ENCODE assay signal across 8 cellular contexts in the genomic region with DNA sequence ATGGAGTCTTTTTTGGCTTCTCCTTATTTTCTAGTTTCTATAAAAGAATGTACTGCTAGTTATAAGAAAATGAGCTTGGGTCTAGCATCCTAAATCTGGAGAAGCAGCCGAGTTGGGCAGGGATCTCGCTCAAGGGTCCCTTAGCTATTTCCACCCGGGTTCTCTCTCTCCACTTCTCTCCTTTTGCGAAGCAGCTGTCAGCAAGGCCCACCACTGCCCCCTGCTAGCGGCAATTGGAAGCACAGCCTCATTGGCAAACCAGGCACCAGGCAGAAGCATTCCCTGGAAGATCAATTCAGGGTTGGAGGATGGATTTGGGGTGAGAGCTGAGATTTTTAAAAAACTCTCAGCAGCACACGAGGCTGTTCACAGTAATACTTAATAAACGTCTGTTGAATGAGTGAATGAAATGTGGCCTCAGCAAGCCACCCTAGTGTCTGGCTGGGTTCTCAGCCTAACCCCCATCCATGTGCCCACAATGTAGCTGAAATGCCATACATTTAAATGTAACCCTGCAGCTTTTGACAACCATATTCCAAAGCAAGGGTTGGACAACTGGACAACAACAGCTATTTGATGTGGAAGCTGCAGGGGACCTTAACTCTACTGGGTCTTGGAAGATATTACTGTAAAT. TPM values are rescaled to one million over a fixed set of nuclear protein-coding genes. Genes with fewer than 3 reads are reported as not detected.
DNase-seq lines count a peak whose midpoint lies in the region; ATAC-seq, FAIRE-seq and TF ChIP-seq lines count a peak whose summit lies in the region.

No MANE protein-coding gene starts in this region.

- TF ChIP-seq POLR2A in breast epithelium (IDR thresholded peaks at IDR 0.05), result no peak

- H2AFZ ChIP-seq in GM23338 (no peak overlapping the region), keratinocyte (ENCODE audit: control insufficient read depth, low read length) (no peak overlapping the region)

- peak overlapping the region in 1 of 3 donors; percentile 26 for H3K27ac Mint-ChIP-seq in CD4-positive, CD25-positive, alpha-beta regulatory T cell
- no peak overlapping the region for H3K27ac Mint-ChIP-seq in GM23338
- peak overlapping the region; percentile 12 for H3K27ac Mint-ChIP-seq in activated B cell treated with CpG ODN at 0.5 μM for 24 hours

- H3F3A ChIP-seq in GM23338 (replicated peaks; ENCODE audit: low read depth), result no peaks in the 10 kb centered on the region

- no peaks in the 10 kb centered on the region for H3K9me3 ChIP-seq in CD4-positive, CD25-positive, alpha-beta regulatory T cell (ENCODE audit: control insufficient read depth in 2 of 2, low read length in 2 of 2)
- no peaks in the 10 kb centered on the region for H3K9me3 ChIP-seq in breast epithelium
- H3K9me3 ChIP-seq in keratinocyte (ENCODE audit: control insufficient read depth, low read depth, low read length), result no peaks in the 10 kb centered on the region

- H3K9me1 ChIP-seq in keratinocyte (ENCODE audit: control insufficient read depth, extremely low read depth, insufficient read depth, low read length), result no peaks in the 10 kb centered on the region

- POLR2A ChIA-PET in activated B cell treated with CpG ODN at 0.5 μM for 24 hours (lab: Charles Lee), result interaction anchor here (0.6 to 3.7 kb wide), 20 partner anchors 10 to 137 kb away, joined by 3 to 30 read pairs (median 4); no protein-coding TSS in a partner anchor

- H3K36me3 ChIP-seq in CD4-positive, CD25-positive, alpha-beta regulatory T cell (ENCODE audit: control insufficient read depth, insufficient read depth, low read length), result peaks cover 88% of the 10 kb centered on the region
- no peaks in the 10 kb centered on the region for H3K36me3 ChIP-seq in GM23338 (ENCODE audit: insufficient read depth)
- H3K36me3 ChIP-seq in breast epithelium, result no peaks in the 10 kb centered on the region
- H3K36me3 ChIP-seq in keratinocyte (ENCODE audit: control insufficient read depth in 2 of 2, extremely low read depth in 1 of 2, insufficient read depth in 2 of 2, low read length in 2 of 2), result no peaks in the 10 kb centered on the region

- TF ChIP-seq CTCF in GM23338 (conservative IDR thresholded peaks at IDR 0.05; ENCODE audit: low read depth in 2 of 2) (peak; percentile 96 to 97), activated B cell treated with CpG ODN at 0.5 μM for 24 hours (IDR thresholded peaks at IDR 0.05) (peak; percentile 78), breast epithelium (IDR thresholded peaks at IDR 0.05) (peak; percentile 63 to 90 (median 88)), keratinocyte (optimal IDR thresholded peaks at IDR 0.05 in 1 of 3, IDR thresholded peaks at IDR 0.05 in 1 of 3, conservative IDR thresholded peaks at IDR 0.05 in 1 of 3; ENCODE audit: extremely low read depth in 1 of 3, insufficient read depth in 2 of 3, low read length in 3 of 3) (peak; percentile 94 to 96 (median 95))

- H3K4me1 ChIP-seq in CD4-positive, CD25-positive, alpha-beta regulatory T cell (ENCODE audit: control insufficient read depth, insufficient read depth, low read length, poor library complexity, severe bottlenecking), result peaks cover 3% of the 10 kb centered on the region
- H3K4me1 ChIP-seq in GM23338 (ENCODE audit: insufficient read depth) (no peaks in the 10 kb centered on the region), breast epithelium (no peaks in the 10 kb centered on the region), keratinocyte (ENCODE audit: control insufficient read depth, extremely low read depth, insufficient read depth, low read length) (no peaks in the 10 kb centered on the region)

- peaks cover 5 to 10% (median 10%) of the 10 kb centered on the region in 4 donors for H3K4me1 Mint-ChIP-seq in CD4-positive, CD25-positive, alpha-beta regulatory T cell
- H3K4me1 Mint-ChIP-seq in GM23338 (peaks cover 3% of the 10 kb centered on the region; the same call in 2 of the 3 replicates), activated B cell treated with CpG ODN at 0.5 μM for 24 hours (peaks cover 26% of the 10 kb centered on the region)

- H3K27me3 ChIP-seq in CD4-positive, CD25-positive, alpha-beta regulatory T cell (ENCODE audit: control insufficient read depth, insufficient read depth, low read length), result no peaks in the 10 kb centered on the region
- H3K27me3 ChIP-seq in GM23338 (ENCODE audit: insufficient read depth) (no peaks in the 10 kb centered on the region), breast epithelium (no peaks in the 10 kb centered on the region), keratinocyte (ENCODE audit: control insufficient read depth, extremely low read depth, insufficient read depth, low read length) (no peaks in the 10 kb centered on the region)

- H3K79me2 ChIP-seq in GM23338 (replicated peaks; ENCODE audit: insufficient read depth) (no peaks in the 10 kb centered on the region), keratinocyte (ENCODE audit: control insufficient read depth, insufficient read depth, low read length) (no peaks in the 10 kb centered on the region)

- CTCF ChIA-PET in activated B cell treated with CpG ODN at 0.5 μM for 24 hours (lab: Charles Lee), result interaction anchor here (0.6 to 16.6 kb wide), 50 partner anchors 10 to 415 kb away, joined by 3 to 625 read pairs (median 5); a partner anchor contains a TSS

- no peak overlapping the region for H3K4me3 ChIP-seq in CD4-positive, CD25-positive, alpha-beta regulatory T cell (ENCODE audit: low read depth, low read length)
- H3K4me3 ChIP-seq in GM23338 (no peak overlapping the region), breast epithelium (no peak overlapping the region), keratinocyte (ENCODE audit: control insufficient read depth in 2 of 3, extremely low read depth in 1 of 3, insufficient read depth in 2 of 3, low read depth in 1 of 3, low read length in 3 of 3) (no peak overlapping the region)

- peak; percentile 67 for FAIRE-seq in keratinocyte (lab: Jason Lieb, UNC)

- peak; percentile 69 to 71 for ATAC-seq in CD4-positive, CD25-positive, alpha-beta regulatory T cell (ENCODE audit: low read depth in 2 of 2)
- ATAC-seq in GM23338, result peak; percentile 83
- peak; percentile 80 for ATAC-seq in activated B cell treated with CpG ODN at 0.5 μM for 24 hours (ENCODE audit: low read depth)
- no peak for ATAC-seq in GM18858 (IDR thresholded peaks at IDR 0.05; ENCODE audit: unreplicated experiment)

- H3K9me2 ChIP-seq in GM23338 (ENCODE audit: insufficient read depth), result no peaks in the 10 kb centered on the region

- DNase-seq in CD4-positive, CD25-positive, alpha-beta regulatory T cell, result peak; percentile 58 to 68 (median 61)
- DNase-seq in GM23338 (ENCODE audit: low spot score) (peak; percentile 84), NCI-H2029 (lab: John Stamatoyannopoulos, UW) (peak; percentile 43), activated B cell treated with CpG ODN at 0.5 μM for 24 hours (peak; percentile 70), breast epithelium (ENCODE audit: low spot score in 2 of 2) (peak; percentile 61 to 79), keratinocyte (ENCODE audit: low read depth, low spot score) (peak; percentile 33)
- peak; percentile 72 to 74 for DNase-seq in stimulated activated CD4-positive, alpha-beta T cell treated with anti-CD3 and anti-CD28 coated beads, Interleukin-1b, Interleukin-23, amount 100 ng/mL, for 4 hours (ENCODE audit: low read depth in 2 of 2)

- H3K4me2 ChIP-seq in GM23338, result no peak overlapping the region
- H3K4me2 ChIP-seq in keratinocyte (ENCODE audit: control insufficient read depth, extremely low read depth, insufficient read depth, low read depth, low read length), result no peak overlapping the region

- H3K9ac ChIP-seq in keratinocyte (ENCODE audit: control insufficient read depth, extremely low read depth, insufficient read depth, low read length), result no peak overlapping the region

- H3K27ac ChIP-seq in CD4-positive, CD25-positive, alpha-beta regulatory T cell (ENCODE audit: insufficient read depth, low read length, poor library complexity, severe bottlenecking), result no peak overlapping the region
- no peak overlapping the region for H3K27ac ChIP-seq in GM23338 (ENCODE audit: low read depth)
- H3K27ac ChIP-seq in breast epithelium, result no peak overlapping the region
- H3K27ac ChIP-seq in keratinocyte (ENCODE audit: control insufficient read depth, insufficient read depth, low read length), result no peak overlapping the region

- H3K4me3 Mint-ChIP-seq in CD4-positive, CD25-positive, alpha-beta regulatory T cell, result no peak overlapping the region
- H3K4me3 Mint-ChIP-seq in GM23338 (no peak overlapping the region), activated B cell treated with CpG ODN at 0.5 μM for 24 hours (no peak overlapping the region)

- dilution Hi-C loops in keratinocyte (cut with MboI; ENCODE audit: extremely low pct_ligation_motif_present, low sequenced_read_pairs), result no loop called here

- H3K27me3 Mint-ChIP-seq in CD4-positive, CD25-positive, alpha-beta regulatory T cell, result no peaks in the 10 kb centered on the region
- peaks cover 7% of the 10 kb centered on the region for H3K27me3 Mint-ChIP-seq in GM23338 (ENCODE audit: insufficient read depth, low read depth, poor library complexity)
- no peaks in the 10 kb centered on the region for H3K27me3 Mint-ChIP-seq in activated B cell treated with CpG ODN at 0.5 μM for 24 hours

- intact Hi-C loops in activated B cell treated with CpG ODN at 0.5 μM for 24 hours (cut with micrococcal nuclease) (loop anchor here (1.0 kb wide), 8 partner anchors 9 to 314 kb away; no protein-coding TSS in a partner anchor), breast epithelium (cut with DNase I; ENCODE audit: low total_unique reads) (no loop called here)

- no peaks in the 10 kb centered on the region for H3K9me3 Mint-ChIP-seq in CD4-positive, CD25-positive, alpha-beta regulatory T cell
- H3K9me3 Mint-ChIP-seq in GM23338 (no peaks in the 10 kb centered on the region), activated B cell treated with CpG ODN at 0.5 μM for 24 hours (no peaks in the 10 kb centered on the region)

- H4K20me1 ChIP-seq in GM23338 (replicated peaks; ENCODE audit: insufficient read depth) (no peaks in the 10 kb centered on the region), keratinocyte (ENCODE audit: control insufficient read depth, extremely low read depth, insufficient read depth, low read length) (no peaks in the 10 kb centered on the region)

- H3K36me3 Mint-ChIP-seq in CD4-positive, CD25-positive, alpha-beta regulatory T cell, result peaks cover 43% of the 10 kb centered on the region
- H3K36me3 Mint-ChIP-seq in GM23338 (ENCODE audit: low read depth), result peaks cover 6% of the 10 kb centered on the region; the same call in 2 of the 3 replicates
- H3K36me3 Mint-ChIP-seq in activated B cell treated with CpG ODN at 0.5 μM for 24 hours (ENCODE audit: low read depth), result peaks cover 80% of the 10 kb centered on the region

RNA-seq across cellular contexts. Expression of a gene that starts 34.6 kb away (rescaled TPM):
- 259 TPM for total RNA-seq in CD4-positive, CD25-positive, alpha-beta regulatory T cell
- 10 to 100 TPM; 46.9 to 71.5 (median 59.8) TPM for polyA plus RNA-seq in CD4-positive, CD25-positive, alpha-beta regulatory T cell
- total RNA-seq in GM23338 (2014; rRNA removed; shearing (Covaris generic)), result 29.6 and 35.8 TPM in 2 replicates
- polyA plus RNA-seq in GM23338 (2016; fragmentation: Nextera tagmentation; extraction: Ambion mirVana) (10.3 and 12.2 TPM in 2 replicates), keratinocyte (43.4 to 98.3 TPM (median 47.9 TPM) in 3 replicates)
- total RNA-seq in activated B cell treated with CpG ODN at 0.5 μM for 24 hours (506 and 512 TPM in 2 replicates), breast epithelium (100 to 1,000 TPM in 1 of 3 donors, 10 to 100 TPM in 2; 65.3 to 221 (median 91.8) TPM)
- 188 TPM for polyA plus RNA-seq in keratinocyte (2011; ENCODE audit: low read depth)
- polyA plus RNA-seq in keratinocyte (2011; cell fraction: cytosol; rRNA removed), result 71.4 and 109 TPM in 2 replicates
- polyA plus RNA-seq in keratinocyte (2011; cell fraction: nucleus; rRNA removed), result 67.6 and 70.0 TPM in 2 replicates
- polyA plus RNA-seq in keratinocyte (2012; ENCODE audit: low replicate concordance), result 63.7 and 120 TPM in 2 replicates
- 82.8 to 116 TPM (median 88.8 TPM) in 3 replicates for polyA minus RNA-seq in keratinocyte
- polyA minus RNA-seq in keratinocyte (2011; cell fraction: cytosol; rRNA and poly(A)+ RNA removed), result 146 TPM
- 54.0 and 61.1 TPM in 2 replicates for polyA minus RNA-seq in keratinocyte (2011; cell fraction: nucleus; rRNA and poly(A)+ RNA removed)

RNA-seq across cellular contexts. Expression of a gene that starts 42.2 kb away (rescaled TPM):
- total RNA-seq in CD4-positive, CD25-positive, alpha-beta regulatory T cell, result 364 TPM
- polyA plus RNA-seq in CD4-positive, CD25-positive, alpha-beta regulatory T cell, result 100 to 1,000 TPM; 171 to 329 (median 244) TPM
- total RNA-seq in GM23338 (2014; rRNA removed; shearing (Covaris generic)), result 87.4 and 110 TPM in 2 replicates
- polyA plus RNA-seq in GM23338 (2016; fragmentation: Nextera tagmentation; extraction: Ambion mirVana) (26.5 and 30.2 TPM in 2 replicates), keratinocyte (37.0 to 58.2 TPM (median 43.8 TPM) in 3 replicates)
- total RNA-seq in activated B cell treated with CpG ODN at 0.5 μM for 24 hours (367 and 379 TPM in 2 replicates), breast epithelium (100 to 1,000 TPM; 206 to 320 (median 276) TPM)
- 1.7 TPM for polyA plus RNA-seq in keratinocyte (2011; ENCODE audit: low read depth)
- 21.0 and 25.0 TPM in 2 replicates for polyA plus RNA-seq in keratinocyte (2011; cell fraction: cytosol; rRNA removed)
- 19.0 and 21.7 TPM in 2 replicates for polyA plus RNA-seq in keratinocyte (2011; cell fraction: nucleus; rRNA removed)
- polyA plus RNA-seq in keratinocyte (2012; ENCODE audit: low replicate concordance), result 0.92 and 59.9 TPM in 2 replicates
- polyA minus RNA-seq in keratinocyte, result 42.3 to 61.6 TPM (median 44.7 TPM) in 3 replicates
- polyA minus RNA-seq in keratinocyte (2011; cell fraction: cytosol; rRNA and poly(A)+ RNA removed), result 31.8 TPM
- 10.0 and 16.7 TPM in 2 replicates for polyA minus RNA-seq in keratinocyte (2011; cell fraction: nucleus; rRNA and poly(A)+ RNA removed)

Comparison
In these comparisons a context has a peak if more than half of its experiments do, and no peak if none do; other contexts are left out.
1. DNase-seq: peak in every context shown above with its lines; median percentile 84 in GM23338; 73 in stimulated activated CD4-positive, alpha-beta T cell treated with anti-CD3 and anti-CD28 coated beads, Interleukin-1b, Interleukin-23, amount 100 ng/mL, for 4 hours; 70 in activated B cell treated with CpG ODN at 0.5 μM for 24 hours; 70 in breast epithelium; 61 in CD4-positive, CD25-positive, alpha-beta regulatory T cell; 43 in NCI-H2029; 33 in keratinocyte.